10 cellular contexts compared by ENCODE assay signal in genomic region chr17:56699186-56699895, GRCh38.
DNase-seq lines count a peak whose midpoint lies in the region; ATAC-seq, FAIRE-seq and TF ChIP-seq lines count a peak whose summit lies in the region.
"Had no signal": no experiment of that assay in that cellular context is flagged by ENCODE, and none has a peak within 500 bp of the region (broad histone marks: within the 10 kb centered on the region; RNA-seq: fewer than 3 reads in every experiment).

No MANE protein-coding gene starts in this region.

- H3K9ac ChIP-seq in kidney (ENCODE audit: low read length in 2 of 2), result no peak overlapping the region

- no peaks in the 10 kb centered on the region for H3K27me3 ChIP-seq in transverse colon
- H3K27me3 ChIP-seq in CD8-positive, alpha-beta T cell (ENCODE audit: insufficient read depth, low read length), result no peaks in the 10 kb centered on the region

- TF ChIP-seq CTCF in astrocyte of the spinal cord (IDR thresholded peaks at IDR 0.05; ENCODE audit: low read depth, low read length) (no peak), kidney (IDR thresholded peaks at IDR 0.05; ENCODE audit: borderline replicate concordance, extremely low read depth, insufficient read depth) (no peak), transverse colon (IDR thresholded peaks at IDR 0.05) (no peak)
- TF ChIP-seq CTCF in CD8-positive, alpha-beta T cell (IDR thresholded peaks at IDR 0.05), result no peak

- no peaks in the 10 kb centered on the region for H3K9me3 Mint-ChIP-seq in CD8-positive, alpha-beta T cell
- H3K9me3 Mint-ChIP-seq: dendritic cell treated with granulocyte-macrophage colony-stimulating factor and Interleukin-4, amounts not matched to agents 40 ng/mL and 50 ng/mL, for 4 days had no signal

- WGBS in transverse colon (ENCODE audit: low coverage in 1 of 2), 2 donors, result 32 to 37% methylated on average over 3 to 18 of the region's 18 CpGs

- no peak overlapping the region for H3K27ac ChIP-seq in kidney (ENCODE audit: low read depth in 2 of 2, low read length in 2 of 2)
- H3K27ac ChIP-seq in transverse colon, result peak overlapping the region in 2 of 4 donors; percentile 3 to 54
- no peak overlapping the region for H3K27ac ChIP-seq in CD8-positive, alpha-beta T cell (ENCODE audit: low read depth, low read length)

- no peak overlapping the region for H3K4me3 Mint-ChIP-seq in CD8-positive, alpha-beta T cell
- H3K4me3 Mint-ChIP-seq: dendritic cell treated with granulocyte-macrophage colony-stimulating factor and Interleukin-4, amounts not matched to agents 40 ng/mL and 50 ng/mL, for 4 days had no signal

- no peak for TF ChIP-seq POLR2A in transverse colon (IDR thresholded peaks at IDR 0.05)

- no peak for FAIRE-seq in kidney (lab: Jason Lieb, UNC)
- FAIRE-seq: A204.1 had no signal

- CTCF ChIA-PET in CD8-positive, alpha-beta T cell (lab: Charles Lee), result no interaction called here

- no peak overlapping the region for H3K27ac Mint-ChIP-seq in CD8-positive, alpha-beta T cell
- H3K27ac Mint-ChIP-seq: dendritic cell treated with granulocyte-macrophage colony-stimulating factor and Interleukin-4, amounts not matched to agents 40 ng/mL and 50 ng/mL, for 4 days had no signal

- POLR2A ChIA-PET in CD8-positive, alpha-beta T cell (lab: Charles Lee), result no interaction called here

- H3K4me3 ChIP-seq in astrocyte of the spinal cord (ENCODE audit: low read depth, low read length) (no peak overlapping the region), kidney (ENCODE audit: low read length in 2 of 2) (no peak overlapping the region), transverse colon (no peak overlapping the region)
- H3K4me3 ChIP-seq in CD8-positive, alpha-beta T cell (ENCODE audit: low read depth, low read length), result no peak overlapping the region

- no peaks in the 10 kb centered on the region for H3K36me3 Mint-ChIP-seq in CD8-positive, alpha-beta T cell

- no peaks in the 10 kb centered on the region for H3K4me1 Mint-ChIP-seq in CD8-positive, alpha-beta T cell (ENCODE audit: low read depth)

- peaks cover 11% of the 10 kb centered on the region for H3K27me3 Mint-ChIP-seq in CD8-positive, alpha-beta T cell (ENCODE audit: low read depth)
- H3K27me3 Mint-ChIP-seq: dendritic cell treated with granulocyte-macrophage colony-stimulating factor and Interleukin-4, amounts not matched to agents 40 ng/mL and 50 ng/mL, for 4 days had no signal

- peak; percentile 6 for DNase-seq in DMS153 (lab: John Stamatoyannopoulos, UW)
- DNase-seq in DMS153 treated with DMSO at 0.1 percent for 48 hours (lab: John Stamatoyannopoulos, UW; ENCODE audit: unreplicated experiment), result no peak
- peak; percentile 96 for DNase-seq in astrocyte of the spinal cord (ENCODE audit: low read depth, low spot score)
- DNase-seq in kidney, result peak; percentile 90
- peak; percentile 39 for DNase-seq in transverse colon
- DNase-seq in CD8-positive, alpha-beta T cell, result no peak

- H3K9me3 ChIP-seq in kidney (ENCODE audit: control insufficient read depth in 1 of 2, low read length in 2 of 2) (no peaks in the 10 kb centered on the region), transverse colon (no peaks in the 10 kb centered on the region)
- no peaks in the 10 kb centered on the region for H3K9me3 ChIP-seq in CD8-positive, alpha-beta T cell (ENCODE audit: low read length)

- TF ChIP-seq EP300 in transverse colon (IDR thresholded peaks at IDR 0.05; ENCODE audit: low read depth), result no peak

- in situ Hi-C loops in astrocyte of the spinal cord (cut with HindIII; ENCODE audit: low sequenced_read_pairs) (no loop called here), transverse colon (cut with MboI; ENCODE audit: low pct_ligation_motif_present in 1 of 4, low pct_unique_long_range_greater_than_20kb in 1 of 4, low sequenced_read_pairs in 3 of 4) (no loop called here)

- H3K36me3 ChIP-seq in kidney (ENCODE audit: control insufficient read depth in 1 of 2, insufficient read depth in 2 of 2, low read length in 2 of 2) (no peaks in the 10 kb centered on the region), transverse colon (no peaks in the 10 kb centered on the region)
- H3K36me3 ChIP-seq in CD8-positive, alpha-beta T cell (ENCODE audit: insufficient read depth, low read length), result no peaks in the 10 kb centered on the region

- H3K4me1 ChIP-seq in kidney (ENCODE audit: control insufficient read depth in 1 of 2, insufficient read depth in 1 of 2, low read depth in 1 of 2, low read length in 2 of 2) (peaks cover 0 to 3% of the 10 kb centered on the region in 2 donors), transverse colon (peaks cover 0 to 6% (median 0%) of the 10 kb centered on the region in 4 donors)
- H3K4me1 ChIP-seq in CD8-positive, alpha-beta T cell (ENCODE audit: insufficient read depth, low read length), result no peaks in the 10 kb centered on the region

- intact Hi-C loops in kidney (cut with DNase I) (no loop called here), transverse colon (cut with DNase I; ENCODE audit: low total_unique reads) (no loop called here)
- intact Hi-C loops in CD8-positive, alpha-beta T cell (cut with DNase I, micrococcal nuclease), result no loop called here

- ATAC-seq in GM18502 (IDR thresholded peaks at IDR 0.05; ENCODE audit: poor library complexity, unreplicated experiment), result no peak
- ATAC-seq in HG02642 (IDR thresholded peaks at IDR 0.05; ENCODE audit: poor library complexity, unreplicated experiment), result no peak
- no peak for ATAC-seq in CD8-positive, alpha-beta T cell

Comparison
In these comparisons a context has a peak if more than half of its experiments do, and no peak if none do; other contexts are left out.
1. DNase-seq: peak in DMS153 (single experiment), astrocyte of the spinal cord (single experiment), kidney (single experiment) and transverse colon (single experiment); none in DMS153 treated with DMSO at 0.1 percent for 48 hours (single experiment) and CD8-positive, alpha-beta T cell (0 of 7).